In genomic region chr7:33804261-33804660, GRCh38 we compare ENCODE assay signal across 18 cellular contexts.
"Had no signal": no experiment of that assay in that cellular context is flagged by ENCODE, and none has a peak within 500 bp of the region (broad histone marks: within the 10 kb centered on the region; RNA-seq: fewer than 3 reads in every experiment).

No MANE protein-coding gene starts in this region.

- ATAC-seq: gastroesophageal sphincter; lower lobe of right lung; naive thymus-derived CD4-positive, alpha-beta T cell had no signal

- H3K36me3 ChIP-seq: esophagus squamous epithelium, gastroesophageal sphincter, left ventricle myocardium inferior, lower lobe of right lung, ovary, right atrium auricular region, sigmoid colon had no signal

- H3K27ac Mint-ChIP-seq: memory B cell; naive thymus-derived CD4-positive, alpha-beta T cell had no signal

- H3K4me3 ChIP-seq: esophagus squamous epithelium, gastroesophageal sphincter, left ventricle myocardium inferior, lower lobe of right lung, ovary, right atrium auricular region, sigmoid colon, skin epidermis had no signal

- H3K36me3 Mint-ChIP-seq: memory B cell; naive thymus-derived CD4-positive, alpha-beta T cell had no signal

- H3K27me3 ChIP-seq: esophagus squamous epithelium, gastroesophageal sphincter, ovary, right atrium auricular region, sigmoid colon had no signal

- H3K9me3 ChIP-seq: esophagus squamous epithelium, gastroesophageal sphincter, left ventricle myocardium inferior, lower lobe of right lung, ovary, right atrium auricular region, sigmoid colon had no signal

- H3K4me1 Mint-ChIP-seq: memory B cell; naive thymus-derived CD4-positive, alpha-beta T cell had no signal

- H3K4me3 Mint-ChIP-seq: memory B cell; naive thymus-derived CD4-positive, alpha-beta T cell; neural crest cell had no signal

- H3K27ac ChIP-seq: epithelial cell of prostate, esophagus squamous epithelium, gastroesophageal sphincter, left ventricle myocardium inferior, lower lobe of right lung, ovary, right atrium auricular region, sigmoid colon, skin epidermis had no signal

- H3K9me3 Mint-ChIP-seq: memory B cell had no signal

- DNase-seq: effector memory CD4-positive, alpha-beta T cell; esophagus squamous epithelium; foreskin fibroblast; glutamatergic neuron; left ventricle myocardium inferior; lower lobe of right lung; naive thymus-derived CD4-positive, alpha-beta T cell; ovary; sigmoid colon; stimulated activated CD4-positive, alpha-beta T cell treated with anti-CD3 and anti-CD28 coated beads, Interleukin-2, amount 100 ng/mL, for 24 hours; stimulated activated naive CD4-positive, alpha-beta T cell; trophoblast cell had no signal
